In the genomic region with DNA sequence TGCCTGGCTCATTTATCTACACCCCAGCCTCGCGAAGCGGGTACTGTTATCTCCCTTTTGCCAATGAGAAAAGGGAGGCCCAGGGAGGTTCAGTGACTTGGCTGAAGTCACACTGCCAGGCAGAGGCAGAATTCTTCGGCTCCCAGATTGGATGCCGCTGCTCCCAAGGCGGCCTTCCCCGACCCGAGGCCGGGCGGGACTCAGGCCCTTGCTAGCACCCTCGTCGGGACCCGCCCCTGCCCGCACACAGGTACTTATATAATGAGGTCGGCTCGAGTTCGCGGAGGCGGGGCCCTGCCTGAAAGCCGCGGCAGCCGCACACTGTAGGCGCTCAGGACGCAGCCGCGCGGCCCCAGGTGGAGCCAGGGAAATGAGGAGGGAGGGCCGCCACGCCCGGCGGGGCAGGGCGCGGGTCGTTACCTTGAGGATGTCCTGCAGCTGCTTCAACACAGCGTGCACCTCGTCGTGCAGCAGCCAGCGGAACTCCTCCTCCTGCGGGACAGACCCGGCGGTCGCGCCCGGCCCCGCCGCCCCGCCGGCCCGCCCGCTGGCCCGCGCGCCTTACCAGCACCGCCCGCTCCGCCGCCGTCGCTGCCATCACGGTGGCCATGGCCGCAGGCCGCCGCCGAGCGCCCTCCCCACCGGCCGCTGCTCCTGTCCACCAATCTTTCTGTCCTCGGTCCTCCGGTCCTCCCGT, we compare ENCODE assay signal across 1 cellular context.
TF ChIP-seq lines count a peak whose summit lies in the region.

Gene ROGDI, minus strand, starts transcription at position 672 of the 697 bp plus-strand sequence. Its CDS starts 62 bp downstream, at position 610.

TF ChIP-seq in HepG2, 621 proteins besides CTCF, POLR2A, EP300 and RAD21 (continued from another document and continues in another):
- TF ChIP-seq, protein P1, sequence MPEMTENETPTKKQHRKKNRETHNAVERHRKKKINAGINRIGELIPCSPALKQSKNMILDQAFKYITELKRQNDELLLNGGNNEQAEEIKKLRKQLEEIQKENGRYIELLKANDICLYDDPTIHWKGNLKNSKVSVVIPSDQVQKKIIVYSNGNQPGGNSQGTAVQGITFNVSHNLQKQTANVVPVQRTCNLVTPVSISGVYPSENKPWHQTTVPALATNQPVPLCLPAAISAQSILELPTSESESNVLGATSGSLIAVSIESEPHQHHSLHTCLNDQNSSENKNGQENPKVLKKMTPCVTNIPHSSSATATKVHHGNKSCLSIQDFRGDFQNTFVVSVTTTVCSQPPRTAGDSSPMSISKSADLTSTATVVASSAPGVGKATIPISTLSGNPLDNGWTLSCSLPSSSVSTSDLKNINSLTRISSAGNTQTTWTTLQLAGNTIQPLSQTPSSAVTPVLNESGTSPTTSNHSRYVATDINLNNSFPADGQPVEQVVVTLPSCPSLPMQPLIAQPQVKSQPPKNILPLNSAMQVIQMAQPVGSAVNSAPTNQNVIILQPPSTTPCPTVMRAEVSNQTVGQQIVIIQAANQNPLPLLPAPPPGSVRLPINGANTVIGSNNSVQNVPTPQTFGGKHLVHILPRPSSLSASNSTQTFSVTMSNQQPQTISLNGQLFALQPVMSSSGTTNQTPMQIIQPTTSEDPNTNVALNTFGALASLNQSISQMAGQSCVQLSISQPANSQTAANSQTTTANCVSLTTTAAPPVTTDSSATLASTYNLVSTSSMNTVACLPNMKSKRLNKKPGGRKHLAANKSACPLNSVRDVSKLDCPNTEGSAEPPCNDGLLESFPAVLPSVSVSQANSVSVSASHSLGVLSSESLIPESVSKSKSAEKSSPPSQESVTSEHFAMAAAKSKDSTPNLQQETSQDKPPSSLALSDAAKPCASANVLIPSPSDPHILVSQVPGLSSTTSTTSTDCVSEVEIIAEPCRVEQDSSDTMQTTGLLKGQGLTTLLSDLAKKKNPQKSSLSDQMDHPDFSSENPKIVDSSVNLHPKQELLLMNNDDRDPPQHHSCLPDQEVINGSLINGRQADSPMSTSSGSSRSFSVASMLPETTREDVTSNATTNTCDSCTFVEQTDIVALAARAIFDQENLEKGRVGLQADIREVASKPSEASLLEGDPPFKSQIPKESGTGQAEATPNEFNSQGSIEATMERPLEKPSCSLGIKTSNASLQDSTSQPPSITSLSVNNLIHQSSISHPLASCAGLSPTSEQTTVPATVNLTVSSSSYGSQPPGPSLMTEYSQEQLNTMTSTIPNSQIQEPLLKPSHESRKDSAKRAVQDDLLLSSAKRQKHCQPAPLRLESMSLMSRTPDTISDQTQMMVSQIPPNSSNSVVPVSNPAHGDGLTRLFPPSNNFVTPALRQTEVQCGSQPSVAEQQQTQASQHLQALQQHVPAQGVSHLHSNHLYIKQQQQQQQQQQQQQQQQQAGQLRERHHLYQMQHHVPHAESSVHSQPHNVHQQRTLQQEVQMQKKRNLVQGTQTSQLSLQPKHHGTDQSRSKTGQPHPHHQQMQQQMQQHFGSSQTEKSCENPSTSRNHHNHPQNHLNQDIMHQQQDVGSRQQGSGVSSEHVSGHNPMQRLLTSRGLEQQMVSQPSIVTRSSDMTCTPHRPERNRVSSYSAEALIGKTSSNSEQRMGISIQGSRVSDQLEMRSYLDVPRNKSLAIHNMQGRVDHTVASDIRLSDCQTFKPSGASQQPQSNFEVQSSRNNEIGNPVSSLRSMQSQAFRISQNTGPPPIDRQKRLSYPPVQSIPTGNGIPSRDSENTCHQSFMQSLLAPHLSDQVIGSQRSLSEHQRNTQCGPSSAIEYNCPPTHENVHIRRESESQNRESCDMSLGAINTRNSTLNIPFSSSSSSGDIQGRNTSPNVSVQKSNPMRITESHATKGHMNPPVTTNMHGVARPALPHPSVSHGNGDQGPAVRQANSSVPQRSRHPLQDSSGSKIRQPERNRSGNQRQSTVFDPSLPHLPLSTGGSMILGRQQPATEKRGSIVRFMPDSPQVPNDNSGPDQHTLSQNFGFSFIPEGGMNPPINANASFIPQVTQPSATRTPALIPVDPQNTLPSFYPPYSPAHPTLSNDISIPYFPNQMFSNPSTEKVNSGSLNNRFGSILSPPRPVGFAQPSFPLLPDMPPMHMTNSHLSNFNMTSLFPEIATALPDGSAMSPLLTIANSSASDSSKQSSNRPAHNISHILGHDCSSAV (CRISPR knock-in tag; IDR thresholded peaks at IDR 0.05; ENCODE audit: borderline replicate concordance) = no peak
- TF ChIP-seq FOXK2 (IDR thresholded peaks at IDR 0.05) = no peak
- no peak for TF ChIP-seq ZNF230 (CRISPR knock-in tag; IDR thresholded peaks at IDR 0.05)
- no peak for TF ChIP-seq CHD2 (IDR thresholded peaks at IDR 0.05; ENCODE audit: low read depth, low read length)
- TF ChIP-seq CENPX (CRISPR knock-in tag; IDR thresholded peaks at IDR 0.05) = no peak
- TF ChIP-seq KMT2B (CRISPR knock-in tag; IDR thresholded peaks at IDR 0.05) = no peak
- no peak for TF ChIP-seq RARG (CRISPR knock-in tag; IDR thresholded peaks at IDR 0.05; ENCODE audit: low read depth)
- TF ChIP-seq ZNF747 (CRISPR knock-in tag; IDR thresholded peaks at IDR 0.05; ENCODE audit: borderline replicate concordance) = peak; percentile 58; the same call in 1 of the 2 replicates
- TF ChIP-seq, protein P2, sequence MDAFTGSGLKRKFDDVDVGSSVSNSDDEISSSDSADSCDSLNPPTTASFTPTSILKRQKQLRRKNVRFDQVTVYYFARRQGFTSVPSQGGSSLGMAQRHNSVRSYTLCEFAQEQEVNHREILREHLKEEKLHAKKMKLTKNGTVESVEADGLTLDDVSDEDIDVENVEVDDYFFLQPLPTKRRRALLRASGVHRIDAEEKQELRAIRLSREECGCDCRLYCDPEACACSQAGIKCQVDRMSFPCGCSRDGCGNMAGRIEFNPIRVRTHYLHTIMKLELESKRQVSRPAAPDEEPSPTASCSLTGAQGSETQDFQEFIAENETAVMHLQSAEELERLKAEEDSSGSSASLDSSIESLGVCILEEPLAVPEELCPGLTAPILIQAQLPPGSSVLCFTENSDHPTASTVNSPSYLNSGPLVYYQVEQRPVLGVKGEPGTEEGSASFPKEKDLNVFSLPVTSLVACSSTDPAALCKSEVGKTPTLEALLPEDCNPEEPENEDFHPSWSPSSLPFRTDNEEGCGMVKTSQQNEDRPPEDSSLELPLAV (CRISPR knock-in tag; conservative IDR thresholded peaks at IDR 0.05; ENCODE audit: low read depth) = no peak
- no peak for TF ChIP-seq ZNF510 (CRISPR knock-in tag; IDR thresholded peaks at IDR 0.05; ENCODE audit: low read depth)
- no peak for TF ChIP-seq CEBPB (IDR thresholded peaks at IDR 0.05; ENCODE audit: borderline replicate concordance, low read depth, low read length)
- no peak for TF ChIP-seq ARHGAP35 (CRISPR knock-in tag; IDR thresholded peaks at IDR 0.05; ENCODE audit: borderline replicate concordance)
- no peak for TF ChIP-seq MTF2 (CRISPR knock-in tag; IDR thresholded peaks at IDR 0.05; ENCODE audit: borderline replicate concordance)
- TF ChIP-seq KLF13 (CRISPR knock-in tag; IDR thresholded peaks at IDR 0.05) = no peak
- TF ChIP-seq, protein P3, sequence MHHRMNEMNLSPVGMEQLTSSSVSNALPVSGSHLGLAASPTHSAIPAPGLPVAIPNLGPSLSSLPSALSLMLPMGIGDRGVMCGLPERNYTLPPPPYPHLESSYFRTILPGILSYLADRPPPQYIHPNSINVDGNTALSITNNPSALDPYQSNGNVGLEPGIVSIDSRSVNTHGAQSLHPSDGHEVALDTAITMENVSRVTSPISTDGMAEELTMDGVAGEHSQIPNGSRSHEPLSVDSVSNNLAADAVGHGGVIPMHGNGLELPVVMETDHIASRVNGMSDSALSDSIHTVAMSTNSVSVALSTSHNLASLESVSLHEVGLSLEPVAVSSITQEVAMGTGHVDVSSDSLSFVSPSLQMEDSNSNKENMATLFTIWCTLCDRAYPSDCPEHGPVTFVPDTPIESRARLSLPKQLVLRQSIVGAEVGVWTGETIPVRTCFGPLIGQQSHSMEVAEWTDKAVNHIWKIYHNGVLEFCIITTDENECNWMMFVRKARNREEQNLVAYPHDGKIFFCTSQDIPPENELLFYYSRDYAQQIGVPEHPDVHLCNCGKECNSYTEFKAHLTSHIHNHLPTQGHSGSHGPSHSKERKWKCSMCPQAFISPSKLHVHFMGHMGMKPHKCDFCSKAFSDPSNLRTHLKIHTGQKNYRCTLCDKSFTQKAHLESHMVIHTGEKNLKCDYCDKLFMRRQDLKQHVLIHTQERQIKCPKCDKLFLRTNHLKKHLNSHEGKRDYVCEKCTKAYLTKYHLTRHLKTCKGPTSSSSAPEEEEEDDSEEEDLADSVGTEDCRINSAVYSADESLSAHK (CRISPR knock-in tag; IDR thresholded peaks at IDR 0.05; ENCODE audit: borderline replicate concordance) = no peak
- TF ChIP-seq SRY (CRISPR knock-in tag; IDR thresholded peaks at IDR 0.05) = peak; percentile 25; the same call in 1 of the 2 replicates
- TF ChIP-seq DDIT3 (CRISPR knock-in tag; IDR thresholded peaks at IDR 0.05) = no peak
- no peak for TF ChIP-seq AHR (CRISPR knock-in tag; IDR thresholded peaks at IDR 0.05)
- no peak for TF ChIP-seq ZSCAN20 (CRISPR knock-in tag; IDR thresholded peaks at IDR 0.05; ENCODE audit: borderline replicate concordance)
- TF ChIP-seq CC2D1A (CRISPR knock-in tag; IDR thresholded peaks at IDR 0.05) = no peak
- peak; percentile 76; the same call in 1 of the 2 replicates for TF ChIP-seq SIN3A (IDR thresholded peaks at IDR 0.05; ENCODE audit: borderline replicate concordance, low read depth, low read length)
- no peak for TF ChIP-seq KLF9 (CRISPR knock-in tag; IDR thresholded peaks at IDR 0.05; ENCODE audit: low read depth)
- TF ChIP-seq RBFOX2 (IDR thresholded peaks at IDR 0.05; ENCODE audit: low read depth, low read length) = peak; percentile 30
- TF ChIP-seq JDP2 (CRISPR knock-in tag; IDR thresholded peaks at IDR 0.05; ENCODE audit: borderline replicate concordance) = no peak
- no peak for TF ChIP-seq HNF1A (IDR thresholded peaks at IDR 0.05; ENCODE audit: low read depth)
- no peak for TF ChIP-seq HNF1A (CRISPR knock-in tag; IDR thresholded peaks at IDR 0.05; ENCODE audit: borderline replicate concordance)
- TF ChIP-seq, protein P4, sequence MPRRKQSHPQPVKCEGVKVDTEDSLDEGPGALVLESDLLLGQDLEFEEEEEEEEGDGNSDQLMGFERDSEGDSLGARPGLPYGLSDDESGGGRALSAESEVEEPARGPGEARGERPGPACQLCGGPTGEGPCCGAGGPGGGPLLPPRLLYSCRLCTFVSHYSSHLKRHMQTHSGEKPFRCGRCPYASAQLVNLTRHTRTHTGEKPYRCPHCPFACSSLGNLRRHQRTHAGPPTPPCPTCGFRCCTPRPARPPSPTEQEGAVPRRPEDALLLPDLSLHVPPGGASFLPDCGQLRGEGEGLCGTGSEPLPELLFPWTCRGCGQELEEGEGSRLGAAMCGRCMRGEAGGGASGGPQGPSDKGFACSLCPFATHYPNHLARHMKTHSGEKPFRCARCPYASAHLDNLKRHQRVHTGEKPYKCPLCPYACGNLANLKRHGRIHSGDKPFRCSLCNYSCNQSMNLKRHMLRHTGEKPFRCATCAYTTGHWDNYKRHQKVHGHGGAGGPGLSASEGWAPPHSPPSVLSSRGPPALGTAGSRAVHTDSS (CRISPR knock-in tag; conservative IDR thresholded peaks at IDR 0.05) = no peak
- no peak for TF ChIP-seq ZNF609 (CRISPR knock-in tag; IDR thresholded peaks at IDR 0.05; ENCODE audit: borderline replicate concordance)
- no peak for TF ChIP-seq PAX8 (CRISPR knock-in tag; IDR thresholded peaks at IDR 0.05; ENCODE audit: borderline replicate concordance)
